In the genomic region with DNA sequence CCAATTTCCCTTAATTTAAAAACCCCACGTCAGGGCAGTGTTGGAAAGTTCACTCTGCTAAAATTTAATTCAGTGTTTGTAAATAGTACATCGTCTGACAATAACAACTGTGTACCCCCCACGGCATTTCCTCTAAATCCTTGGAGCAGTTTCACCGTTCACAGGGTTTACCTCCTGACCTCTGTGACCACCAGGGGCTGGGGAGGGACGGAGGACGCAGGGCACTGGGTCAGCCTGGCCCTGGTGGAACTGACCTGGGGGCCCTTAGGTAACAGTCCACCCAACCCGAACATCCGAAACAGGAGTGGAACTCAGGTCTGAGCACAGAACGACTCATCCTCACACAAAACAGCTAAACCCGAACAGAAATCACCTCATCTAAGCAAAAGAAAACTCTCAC, we compare ENCODE assay signal across 17 cellular contexts. TPM values are rescaled to one million over a fixed set of nuclear protein-coding genes. Genes with fewer than 3 reads are reported as not detected.
DNase-seq lines count a peak whose midpoint lies in the region; ATAC-seq and TF ChIP-seq lines count a peak whose summit lies in the region.
"Had no signal": no experiment of that assay in that cellular context is flagged by ENCODE, and none has a peak within 500 bp of the region (broad histone marks: within the 10 kb centered on the region; RNA-seq: fewer than 3 reads in every experiment).

No MANE protein-coding gene starts in this region.

- no peak overlapping the region for H3K14ac ChIP-seq in H9 (ENCODE audit: insufficient read depth, low read length)

- no peak overlapping the region for H2BK15ac ChIP-seq in H9 (ENCODE audit: low read depth, low read length)

- H3K4ac ChIP-seq in H9 (ENCODE audit: low read depth, low read length), result no peak overlapping the region

- no peak for DNase-seq in H9
- no peak for DNase-seq in T-helper 17 cell
- DNase-seq in germinal center (ENCODE audit: low spot score), result no peak
- no peak for DNase-seq in activated CD4-positive, alpha-beta T cell treated with anti-CD3 and anti-CD28 coated beads, Interleukin-2, amount 50 U/mL, for 4 hours
- no peak for DNase-seq in hypothalamus (lab: John Stamatoyannopoulos, UW)
- DNase-seq: CD4-positive, alpha-beta T cell; NCI-H187 treated with DMSO at 0.1 percent for 48 hours; NCI-H526 treated with DMSO at 0.1 percent for 48 hours; SHP77 had no signal

- no peak overlapping the region for H3K9ac ChIP-seq in H9 (ENCODE audit: extremely low read depth, insufficient read length, low read length)
- no peak overlapping the region for H3K9ac ChIP-seq in skeletal muscle satellite cell (ENCODE audit: low read depth, low read length)

- no peak overlapping the region for H4K5ac ChIP-seq in H9 (ENCODE audit: insufficient read length, low read depth, low read length)

- H3K79me1 ChIP-seq in H9 (ENCODE audit: insufficient read depth, low read depth, low read length, poor library complexity, severe bottlenecking), result peaks cover 4% of the 10 kb centered on the region

- peak; percentile 32; the same call in 1 of the 3 replicates for TF ChIP-seq CTCF in H9 (conservative IDR thresholded peaks at IDR 0.05)

- H4K8ac ChIP-seq in H9 (replicated peaks; ENCODE audit: insufficient read length, low read depth, low read length), result no peak overlapping the region

- no peak overlapping the region for H3K23ac ChIP-seq in H9 (ENCODE audit: insufficient read length, low read depth, low read length)

- no peaks in the 10 kb centered on the region; a peak in 2 of 5 replicates for H3K9me3 Mint-ChIP-seq in H9
- H3K9me3 Mint-ChIP-seq: CD4-positive, alpha-beta T cell had no signal

- no peak overlapping the region for H2BK120ac ChIP-seq in H9 (ENCODE audit: low read depth, low read length, poor library complexity, severe bottlenecking)

- H3K9me3 ChIP-seq in H9 (ENCODE audit: control insufficient read depth, low read depth, low read length) (no peaks in the 10 kb centered on the region), T-helper 17 cell (ENCODE audit: control insufficient read depth, low read length, poor library complexity, severe bottlenecking) (no peaks in the 10 kb centered on the region), iPS-18c (ENCODE audit: control insufficient read depth, insufficient read depth, low read length) (no peaks in the 10 kb centered on the region), skeletal muscle satellite cell (replicated peaks; ENCODE audit: low read length) (no peaks in the 10 kb centered on the region)
- H3K9me3 ChIP-seq: gastroesophageal sphincter, prostate gland had no signal

- H2BK5ac ChIP-seq in H9 (ENCODE audit: insufficient read length, low read length), result no peak overlapping the region

- ATAC-seq in T-helper 17 cell (no peak), HG03354 (IDR thresholded peaks at IDR 0.05; ENCODE audit: poor library complexity, severe bottlenecking, unreplicated experiment) (no peak)
- ATAC-seq: gastroesophageal sphincter had no signal

- no peak overlapping the region for H3K27ac Mint-ChIP-seq in H9
- peak overlapping the region; percentile 39 for H3K27ac Mint-ChIP-seq in T-helper 17 cell
- H3K27ac Mint-ChIP-seq: CD4-positive, alpha-beta T cell had no signal

- H3K56ac ChIP-seq in H9 (ENCODE audit: insufficient read length, low read depth, low read length), result no peak overlapping the region

- peaks cover 8% of the 10 kb centered on the region for H3K23me2 ChIP-seq in H9 (ENCODE audit: insufficient read length, low read depth, low read length, poor library complexity, severe bottlenecking)

- H4K20me1 ChIP-seq in H9 (ENCODE audit: control insufficient read depth, insufficient read depth, insufficient read length), result no peaks in the 10 kb centered on the region

- H3K79me2 ChIP-seq in H9 (ENCODE audit: insufficient read depth, low read length), result peaks cover 11% of the 10 kb centered on the region; the same call in 1 of the 2 replicates

- no peak overlapping the region for H2BK20ac ChIP-seq in H9 (ENCODE audit: low read depth, low read length, poor library complexity, severe bottlenecking)

- no peak overlapping the region for H2AK5ac ChIP-seq in H9 (ENCODE audit: insufficient read length, low read length)

- peaks cover 4% of the 10 kb centered on the region; the same call in 1 of the 2 replicates for H3K4me1 ChIP-seq in H9 (ENCODE audit: insufficient read depth, low read length)
- peaks cover 11% of the 10 kb centered on the region for H3K4me1 ChIP-seq in skeletal muscle satellite cell (ENCODE audit: control insufficient read depth, insufficient read depth, low read length)
- H3K4me1 ChIP-seq: prostate gland had no signal

- no peak overlapping the region for H3K27ac ChIP-seq in H9 (ENCODE audit: insufficient read length, low read depth, low read length)

- H2BK12ac ChIP-seq in H9 (ENCODE audit: insufficient read length, low read depth, low read length), result no peak overlapping the region

- H3K4me3 Mint-ChIP-seq in H9, result peak overlapping the region; percentile 84 to 87
- H3K4me3 Mint-ChIP-seq in T-helper 17 cell, result no peak overlapping the region

- H3K4me3 ChIP-seq in iPS-18c (ENCODE audit: insufficient read depth, low read depth, low read length) (peak overlapping the region; percentile 71; the same call in 1 of the 2 replicates), skeletal muscle satellite cell (ENCODE audit: low read length) (no peak overlapping the region)

- H3K36me3 Mint-ChIP-seq in H9 (ENCODE audit: insufficient read depth in 1 of 3, low read depth in 3 of 3) (no peaks in the 10 kb centered on the region; a peak in 4 of 7 replicates), T-helper 17 cell (ENCODE audit: low read depth) (peaks cover 5% of the 10 kb centered on the region)

- peaks cover 4% of the 10 kb centered on the region; the same call in 1 of the 2 replicates for H3K27me3 ChIP-seq in H9 (ENCODE audit: insufficient read depth, low read length)
- H3K27me3 ChIP-seq in skeletal muscle satellite cell (ENCODE audit: control insufficient read depth, insufficient read depth, low read length), result peaks cover 16% of the 10 kb centered on the region

- peaks cover 34% of the 10 kb centered on the region for H3K27me3 Mint-ChIP-seq in H9 (ENCODE audit: low read depth)
- H3K27me3 Mint-ChIP-seq in T-helper 17 cell, result peaks cover 52% of the 10 kb centered on the region

- H3K4me1 Mint-ChIP-seq in H9 (peaks cover 29 to 32% of the 10 kb centered on the region in 2 experiments), T-helper 17 cell (peaks cover 8% of the 10 kb centered on the region)

- no peak overlapping the region for H3T11ph ChIP-seq in H9 (ENCODE audit: low read length)

- no peak overlapping the region for H4K91ac ChIP-seq in H9 (ENCODE audit: insufficient read length, low read depth, low read length)

- H3K4me2 ChIP-seq in H9 (ENCODE audit: insufficient read depth, insufficient read length, low read length) (peak overlapping the region; percentile 65), skeletal muscle satellite cell (ENCODE audit: low read length) (peak overlapping the region; percentile 77)

- H2AFZ ChIP-seq in H9 (ENCODE audit: low read length), result no peak overlapping the region

- no peak overlapping the region for H3K18ac ChIP-seq in H9 (ENCODE audit: insufficient read length, low read depth, low read length)

- H3K36me3 ChIP-seq in skeletal muscle satellite cell (ENCODE audit: insufficient read depth, low read length), result no peaks in the 10 kb centered on the region
- H3K36me3 ChIP-seq: gastroesophageal sphincter, prostate gland had no signal

- WGBS in H9 (ENCODE audit: extremely low coverage, insufficient read length, low lambda C conversion rate), result no CpG with 5 or more reads among the region's 10 CpGs

RNA-seq across cellular contexts. Expression of a gene that starts 2.1 kb away (rescaled TPM):
- total RNA-seq in H9 (2021) (27.1 and 27.3 TPM in 2 replicates), T-helper 17 cell (under 1 TPM; 0.21 to 0.72 TPM)
- 1.0 and 1.3 TPM in 2 replicates for total RNA-seq in skeletal muscle satellite cell (2012; rRNA removed)

RNA-seq across cellular contexts. Expression of a gene that starts 32.3 kb away (rescaled TPM):
- not detected in 2 replicates for total RNA-seq in H9 (2021)
- total RNA-seq in T-helper 17 cell, result not detected
- total RNA-seq in skeletal muscle satellite cell (2012; rRNA removed), result not detected in 2 replicates
- total RNA-seq: CD4-positive, alpha-beta T cell; dermis microvascular lymphatic vessel endothelial cell; gastroesophageal sphincter; lung microvascular endothelial cell; subcutaneous adipose tissue had no signal

RNA-seq across cellular contexts. Expression of a gene that starts 36.1 kb away (rescaled TPM):
- total RNA-seq in H9 (2021) (94.1 and 98.4 TPM in 2 replicates), T-helper 17 cell (10 to 100 TPM; 26.9 to 29.9 TPM)
- 126 and 129 TPM in 2 replicates for total RNA-seq in skeletal muscle satellite cell (2012; rRNA removed)

Comparison
In these comparisons a context has a peak if more than half of its experiments do, and no peak if none do; other contexts are left out.
1. RNA of a gene that starts 2.1 kb away (total RNA-seq): 27.1 to 27.3 TPM in H9; 0.21 to 0.72 TPM in T-helper 17 cell; every median in the first group is over 10 times any median in the second.